27 cellular contexts compared by ENCODE assay signal in genomic region chr2:175612280-175612679, GRCh38.
DNase-seq lines count a peak whose midpoint lies in the region; ATAC-seq lines count a peak whose summit lies in the region.
"Had no signal": no experiment of that assay in that cellular context is flagged by ENCODE, and none has a peak within 500 bp of the region (broad histone marks: within the 10 kb centered on the region; RNA-seq: fewer than 3 reads in every experiment).

No MANE protein-coding gene starts in this region.

- no peaks in the 10 kb centered on the region for H3K4me1 ChIP-seq in SJCRH30
- H3K4me1 ChIP-seq: Caco-2 had no signal

- no peaks in the 10 kb centered on the region for H3K36me3 ChIP-seq in SJCRH30
- H3K36me3 ChIP-seq: MG63 had no signal

- H3K27ac ChIP-seq in SJCRH30, result no peak overlapping the region
- H3K27ac ChIP-seq: RWPE1 had no signal

- H3K9me3 ChIP-seq in SJCRH30 (replicated peaks), result no peaks in the 10 kb centered on the region
- H3K9me3 ChIP-seq: Caco-2, MG63, SK-N-SH had no signal

- no peaks in the 10 kb centered on the region for H3K27me3 ChIP-seq in SJCRH30
- H3K27me3 ChIP-seq: MG63 had no signal

- ATAC-seq in GM18870 (IDR thresholded peaks at IDR 0.05; ENCODE audit: unreplicated experiment), result no peak
- ATAC-seq: Panc1, T-helper 17 cell had no signal

- H3K4me3 ChIP-seq in SJCRH30, result no peak overlapping the region
- H3K4me3 ChIP-seq: MG63 had no signal

- DNase-seq in AG08395 (ENCODE audit: low spot score), result peak; percentile 20
- DNase-seq in H4 (ENCODE audit: low spot score), result peak; percentile 57
- peak; percentile 64 for DNase-seq in SK-MEL-5 (ENCODE audit: low read depth, low spot score)
- peak; percentile 10 for DNase-seq in myocyte (ENCODE audit: low read depth)
- no peak for DNase-seq in activated CD4-positive, alpha-beta T cell treated with anti-CD3 and anti-CD28 coated beads, Interleukin-2, amount 50 U/mL, for 1 hour
- no peak for DNase-seq in NCI-H1436 treated with DMSO at 0.1 percent for 48 hours (lab: John Stamatoyannopoulos, UW)
- no peak for DNase-seq in SJCRH30
- DNase-seq: C1 segment of cervical spinal cord; Caco-2; CD4-positive, alpha-beta memory T cell; DMS79; GF-D8; KBM-7; MG63; NCI-H1092 treated with DMSO at 0.1 percent for 48 hours; NCI-H1436; NCI-H187 treated with DMSO at 0.1 percent for 48 hours; NCI-H2171 treated with DMSO at 0.1 percent for 48 hours; NCI-H524; NCI-H774; SHP77; SK-N-SH; SW 1271; T-helper 17 cell had no signal

- in situ Hi-C loops in SK-MEL-5 (cut with HindIII; ENCODE audit: low pct_unique_long_range_greater_than_20kb, low sequenced_read_pairs), result no loop called here

Comparison
In these comparisons a context has a peak if more than half of its experiments do, and no peak if none do; other contexts are left out.
1. DNase-seq: peak in AG08395 (single experiment), H4 (single experiment), SK-MEL-5 (single experiment) and myocyte (single experiment); none in activated CD4-positive, alpha-beta T cell treated with anti-CD3 and anti-CD28 coated beads, Interleukin-2, amount 50 U/mL, for 1 hour (single experiment), NCI-H1436 treated with DMSO at 0.1 percent for 48 hours (single experiment) and SJCRH30 (0 of 2).